ENCODE assay signal across 32 cellular contexts in genomic region chr11:109363682-109364081, GRCh38. TPM values are rescaled to one million over a fixed set of nuclear protein-coding genes. Genes with fewer than 3 reads are reported as not detected.
"Had no signal": no experiment of that assay in that cellular context is flagged by ENCODE, and none has a peak within 500 bp of the region (broad histone marks: within the 10 kb centered on the region; RNA-seq: fewer than 3 reads in every experiment).

No MANE protein-coding gene starts in this region.

- H3K27me3 ChIP-seq: colonic mucosa, dorsolateral prefrontal cortex, esophagus squamous epithelium, foreskin keratinocyte, gastrocnemius medialis, gastroesophageal sphincter, heart left ventricle, heart right ventricle had no signal

- H3K9me3 ChIP-seq: colonic mucosa, esophagus squamous epithelium, gastrocnemius medialis, gastroesophageal sphincter had no signal

- H3K4me1 ChIP-seq: colonic mucosa, esophagus squamous epithelium, foreskin keratinocyte, gastrocnemius medialis, gastroesophageal sphincter, heart left ventricle, heart right ventricle had no signal

- H3K36me3 ChIP-seq: colonic mucosa, esophagus squamous epithelium, gastrocnemius medialis, gastroesophageal sphincter, heart left ventricle, heart right ventricle had no signal

- H3K4me1 Mint-ChIP-seq: endodermal cell had no signal

- ATAC-seq: effector memory CD8-positive, alpha-beta T cell; esophagus mucosa; foreskin keratinocyte; gastrocnemius medialis; gastroesophageal sphincter; heart left ventricle; heart right ventricle had no signal

- H3K27me3 Mint-ChIP-seq: dendritic cell treated with granulocyte-macrophage colony-stimulating factor and Interleukin-4, amounts not matched to agents 40 ng/mL and 50 ng/mL, for 4 days; effector memory CD8-positive, alpha-beta T cell had no signal

- DNase-seq: colonic mucosa; cortex of kidney; dermis blood vessel endothelial cell; dorsolateral prefrontal cortex; effector CD4-positive, alpha-beta T cell; effector CD8-positive, alpha-beta T cell; effector memory CD4-positive, alpha-beta T cell; effector memory CD8-positive, alpha-beta T cell; endodermal cell; erythroblast; esophagus squamous epithelium; foreskin keratinocyte; foreskin melanocyte; gastrocnemius medialis; glutamatergic neuron; head of caudate nucleus; heart left ventricle; heart right ventricle had no signal

- H3K27ac Mint-ChIP-seq: dendritic cell treated with granulocyte-macrophage colony-stimulating factor and Interleukin-4, amounts not matched to agents 40 ng/mL and 50 ng/mL, for 4 days; effector memory CD8-positive, alpha-beta T cell; endodermal cell had no signal

- H3K9me3 Mint-ChIP-seq: dendritic cell treated with granulocyte-macrophage colony-stimulating factor and Interleukin-4, amounts not matched to agents 40 ng/mL and 50 ng/mL, for 4 days had no signal

- H3K4me3 Mint-ChIP-seq: dendritic cell treated with granulocyte-macrophage colony-stimulating factor and Interleukin-4, amounts not matched to agents 40 ng/mL and 50 ng/mL, for 4 days; effector memory CD8-positive, alpha-beta T cell; endodermal cell had no signal

- H3K27ac ChIP-seq: colonic mucosa, coronary artery, dorsolateral prefrontal cortex, epithelial cell of prostate, esophagus squamous epithelium, foreskin keratinocyte, gastrocnemius medialis, gastroesophageal sphincter, heart left ventricle, heart right ventricle had no signal

- H3K4me3 ChIP-seq: colonic mucosa, coronary artery, dorsolateral prefrontal cortex, esophagus squamous epithelium, gastrocnemius medialis, gastroesophageal sphincter, heart left ventricle, heart right ventricle had no signal

- FAIRE-seq: colon, endometrium, endothelial cell of umbilical vein, frontal cortex had no signal

RNA-seq across cellular contexts. Expression of gene C11orf87, which starts 58.3 kb away (rescaled TPM):
- total RNA-seq: colonic mucosa, dermis blood vessel endothelial cell, dermis microvascular lymphatic vessel endothelial cell, endodermal cell, endothelial cell of umbilical vein, epithelial cell of proximal tubule, fibroblast of lung, fibroblast of villous mesenchyme, foreskin keratinocyte, gastrocnemius medialis had no signal
- polyA plus RNA-seq: endothelial cell of umbilical vein, esophagus, foreskin keratinocyte had no signal
